ENCODE assay signal across 1 cellular context in the genomic region with DNA sequence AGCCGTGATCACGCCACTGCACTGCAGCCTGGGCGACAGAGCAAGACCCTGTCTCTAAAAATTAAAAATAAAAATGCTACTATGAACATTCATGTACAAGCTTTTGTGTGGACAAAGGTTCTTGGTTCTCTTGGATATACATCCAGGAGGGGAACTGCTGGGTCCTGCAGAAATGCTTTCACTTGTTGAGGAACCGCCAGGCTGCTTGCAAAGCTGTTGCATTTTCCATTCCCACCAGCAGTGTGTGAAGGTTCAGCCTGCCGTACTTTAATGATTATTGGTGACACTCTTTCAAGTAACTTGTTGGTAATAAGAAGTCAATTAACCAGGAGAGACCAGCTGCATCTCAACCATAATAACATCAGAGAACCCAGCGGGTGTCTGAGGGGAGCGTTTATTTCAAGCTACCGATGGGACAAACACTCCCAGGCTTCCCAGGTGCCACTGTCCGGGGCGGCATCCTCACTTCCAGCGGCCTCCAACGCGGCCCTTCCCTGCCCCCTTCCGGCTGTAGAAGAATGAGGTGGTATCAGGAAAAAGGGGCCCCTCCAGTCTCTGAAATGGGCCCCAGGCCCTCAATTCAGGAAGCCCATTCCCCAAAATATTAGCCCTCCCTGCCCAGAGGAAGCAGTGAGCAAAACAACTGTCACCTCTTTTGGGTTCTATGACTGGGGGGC.
A peak's percentile ranks its signal among the peaks of the same experiment; 100 is the strongest.
TF ChIP-seq lines count a peak whose summit lies in the region.

No MANE protein-coding gene starts in this region.

TF ChIP-seq in GM12878, 131 proteins besides CTCF, POLR2A, EP300 and RAD21:
- no peak for TF ChIP-seq EED (IDR thresholded peaks at IDR 0.05; ENCODE audit: low read depth)
- peak; percentile 26; the same call in 1 of the 2 replicates for TF ChIP-seq SMC3 (IDR thresholded peaks at IDR 0.05; ENCODE audit: borderline replicate concordance, low read length)
